9 cellular contexts compared by ENCODE assay signal in genomic region chr5:91225848-91226686, GRCh38.
DNase-seq lines count a peak whose midpoint lies in the region; ATAC-seq and TF ChIP-seq lines count a peak whose summit lies in the region.
"Had no signal": no experiment of that assay in that cellular context is flagged by ENCODE, and none has a peak within 500 bp of the region (broad histone marks: within the 10 kb centered on the region; RNA-seq: fewer than 3 reads in every experiment).

No MANE protein-coding gene starts in this region.

- H3K27me3 Mint-ChIP-seq in HFFc6 (ENCODE audit: insufficient read depth), result no peaks in the 10 kb centered on the region

- no peaks in the 10 kb centered on the region for H3K4me1 ChIP-seq in OCI-LY1 (ENCODE audit: insufficient read depth, low read length, severe bottlenecking)
- no peaks in the 10 kb centered on the region for H3K4me1 ChIP-seq in hepatocyte (ENCODE audit: insufficient read depth)

- H3K4me3 ChIP-seq in GM12875 (ENCODE audit: low read depth, low read length), result no peak overlapping the region
- H3K4me3 ChIP-seq in OCI-LY1 (ENCODE audit: low read depth, low read length, poor library complexity, severe bottlenecking), result no peak overlapping the region
- no peak overlapping the region for H3K4me3 ChIP-seq in hepatocyte
- H3K4me3 ChIP-seq: SK-N-MC had no signal

- H3K9ac ChIP-seq in OCI-LY1 (ENCODE audit: low read length), result no peak overlapping the region

- H3K4me3 Mint-ChIP-seq in HFFc6, result no peak overlapping the region

- TF ChIP-seq CTCF in GM12875 (IDR thresholded peaks at IDR 0.05; ENCODE audit: borderline replicate concordance, insufficient read depth, low read depth, low read length), result peak; percentile 49
- TF ChIP-seq CTCF in HFFc6 (IDR thresholded peaks at IDR 0.05), result peak; percentile 39; the same call in 1 of the 2 replicates
- TF ChIP-seq CTCF in OCI-LY1 (IDR thresholded peaks at IDR 0.05; ENCODE audit: low read length), result peak; percentile 82
- peak; percentile 47 for TF ChIP-seq CTCF in hepatocyte (IDR thresholded peaks at IDR 0.05; ENCODE audit: poor library complexity)

- no peaks in the 10 kb centered on the region; the same call in 1 of the 2 replicates for H3K9me3 Mint-ChIP-seq in HFFc6

- no peaks in the 10 kb centered on the region for H3K79me2 ChIP-seq in OCI-LY1 (ENCODE audit: insufficient read depth, low read length)
- no peaks in the 10 kb centered on the region for H3K79me2 ChIP-seq in hepatocyte

- H3K27me3 ChIP-seq in OCI-LY1 (ENCODE audit: insufficient read depth, low read length) (peaks cover 5% of the 10 kb centered on the region; the same call in 1 of the 2 replicates), hepatocyte (no peaks in the 10 kb centered on the region)

- no peaks in the 10 kb centered on the region for H3K36me3 ChIP-seq in OCI-LY1 (ENCODE audit: insufficient read depth, low read length)
- H3K36me3 ChIP-seq in hepatocyte (replicated peaks; ENCODE audit: insufficient read depth, low read depth), result no peaks in the 10 kb centered on the region

- ATAC-seq in HG03135 (IDR thresholded peaks at IDR 0.05; ENCODE audit: unreplicated experiment), result no peak

- WGBS in hepatocyte (ENCODE audit: low lambda C conversion rate, missing lambda C conversion rate), result 55% methylated on average over 10 of the region's 10 CpGs

- no peak overlapping the region for H3K27ac ChIP-seq in OCI-LY1 (ENCODE audit: low read depth, low read length, poor library complexity, severe bottlenecking)
- H3K27ac ChIP-seq in hepatocyte, result no peak overlapping the region
- H3K27ac ChIP-seq: SK-N-MC had no signal

- H3K9me2 ChIP-seq in OCI-LY1 (ENCODE audit: low read depth, low read length) (no peaks in the 10 kb centered on the region), hepatocyte (replicated peaks; ENCODE audit: insufficient read depth) (no peaks in the 10 kb centered on the region)

- H3K9me3 ChIP-seq in OCI-LY1 (ENCODE audit: low read length) (no peaks in the 10 kb centered on the region), hepatocyte (ENCODE audit: low read depth) (no peaks in the 10 kb centered on the region)

- H4K20me1 ChIP-seq in OCI-LY1 (ENCODE audit: insufficient read depth, low read length) (no peaks in the 10 kb centered on the region), hepatocyte (ENCODE audit: insufficient read depth, poor library complexity, severe bottlenecking) (no peaks in the 10 kb centered on the region)

- peaks cover 26% of the 10 kb centered on the region for H3K4me1 Mint-ChIP-seq in HFFc6 (ENCODE audit: low read depth)

- H3K36me3 Mint-ChIP-seq in HFFc6 (ENCODE audit: low read depth), result no peaks in the 10 kb centered on the region

- no peak overlapping the region for H2AFZ ChIP-seq in OCI-LY1 (ENCODE audit: low read length)
- no peak overlapping the region for H2AFZ ChIP-seq in hepatocyte

- H3K4me2 ChIP-seq in OCI-LY1 (ENCODE audit: low read length) (no peak overlapping the region), hepatocyte (no peak overlapping the region)

- no peak for DNase-seq in HFFc6
- DNase-seq in activated T-helper 1 cell treated with Interleukin-2 at 50 U/mL for 16 hours (ENCODE audit: low read depth), result peak; percentile 41
- DNase-seq in hepatocyte (ENCODE audit: low spot score), result peak; percentile 56
- DNase-seq in stimulated activated CD4-positive, alpha-beta T cell treated with anti-CD3 and anti-CD28 coated beads, TNF-alpha, amount 100 ng/mL, for 4 hours (ENCODE audit: low read depth in 3 of 3), result peak; percentile 35 to 46 (median 45)
- no peak for DNase-seq in superior temporal gyrus (ENCODE audit: extremely low spot score)

- no peak overlapping the region for H3K27ac Mint-ChIP-seq in HFFc6

- H3F3A ChIP-seq in OCI-LY1 (ENCODE audit: insufficient read depth, low read length), result no peaks in the 10 kb centered on the region

Comparison
In these comparisons a context has a peak if more than half of its experiments do, and no peak if none do; other contexts are left out.
1. DNase-seq: peak in activated T-helper 1 cell treated with Interleukin-2 at 50 U/mL for 16 hours (single experiment), hepatocyte (single experiment) and stimulated activated CD4-positive, alpha-beta T cell treated with anti-CD3 and anti-CD28 coated beads, TNF-alpha, amount 100 ng/mL, for 4 hours (3 of 3); none in HFFc6 (single experiment) and superior temporal gyrus (single experiment).
2. Peak in every context shown above with its lines, with median percentiles within 50 percentile points of each other: CTCF ChIP-seq.